ENCODE assay signal across 8 cellular contexts in the genomic region with DNA sequence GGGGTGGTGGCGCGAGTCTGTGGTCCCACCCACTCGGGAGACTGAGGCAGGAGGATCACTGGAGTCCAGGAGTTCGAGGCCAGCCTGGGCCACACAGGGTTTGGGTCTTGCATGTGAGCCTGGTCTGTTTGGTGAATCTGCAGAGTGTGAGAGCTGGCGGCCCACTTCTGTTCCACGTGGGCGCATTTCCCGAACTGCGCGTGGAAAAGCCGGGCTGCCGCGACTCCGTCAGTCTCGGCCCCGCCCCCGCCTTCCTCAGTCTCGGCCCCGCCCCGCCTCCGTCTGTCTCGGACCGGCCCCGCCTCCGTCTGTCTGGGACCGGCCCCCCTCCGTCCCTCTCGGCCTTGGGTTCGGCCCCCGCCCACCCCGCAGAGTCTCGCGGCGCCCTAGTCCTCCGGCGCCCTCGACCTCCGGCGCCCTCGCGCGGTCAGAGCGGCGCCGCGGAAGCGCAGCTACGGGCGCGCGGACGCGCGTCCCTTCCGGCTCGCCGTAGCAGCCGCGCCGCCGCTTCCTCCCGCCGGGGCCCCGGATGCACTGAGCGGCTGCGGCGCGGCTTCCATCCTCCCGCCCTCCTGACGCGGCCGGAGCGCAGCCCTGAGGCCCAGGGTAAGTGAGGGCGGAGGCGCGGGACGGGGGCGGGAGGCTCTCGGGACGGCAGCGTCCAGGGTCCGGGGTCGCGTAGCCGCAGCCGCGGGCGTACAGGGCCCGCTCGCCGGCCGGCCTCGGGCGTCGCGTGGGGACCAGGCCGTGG. TPM values are rescaled to one million over a fixed set of nuclear protein-coding genes. Genes with fewer than 3 reads are reported as not detected.
DNase-seq lines count a peak whose midpoint lies in the region; ATAC-seq lines count a peak whose summit lies in the region.

Gene EP400, plus strand, starts transcription at position 512 of the 751 bp plus-strand sequence. CDS start 10,678 bp downstream, outside the sequence.

- no peak within 1 kb of the TSS for H2BK120ac ChIP-seq in mesendoderm (ENCODE audit: low read depth, low read length)

- H3K56ac ChIP-seq in mesendoderm (ENCODE audit: low read length), result peak within 1 kb of the TSS; percentile 98

- H3K4me3 ChIP-seq in mesendoderm (ENCODE audit: low read length), result peak within 1 kb of the TSS; percentile 89

- peak within 1 kb of the TSS; percentile 89 for H3K27ac Mint-ChIP-seq in effector memory CD8-positive, alpha-beta T cell

- DNase-seq in CMK (ENCODE audit: low read depth), result peak; percentile 84
- peak; percentile 84 for DNase-seq in HT1080 (ENCODE audit: low read depth)
- peak; percentile 89 for DNase-seq in NK-92 treated with Interleukin-12 subunit alpha and Interleukin-12 subunit beta, amount 100 ng/mL, for 24 hours (lab: John Stamatoyannopoulos, UW)
- peak; percentile 88 to 92 (median 92) for DNase-seq in effector memory CD8-positive, alpha-beta T cell
- peak; percentile 96 for DNase-seq in mesendoderm
- peak; percentile 95 for DNase-seq in stimulated activated CD8-positive, alpha-beta memory T cell treated with anti-CD3 and anti-CD28 coated beads, Interleukin-12 subunit alpha, Interleukin-12 subunit beta, amount 100 ng/mL, for 4 hours (ENCODE audit: low read depth)

- H3K23ac ChIP-seq in mesendoderm (ENCODE audit: low read length), result peak within 1 kb of the TSS; percentile 99

- peaks cover 17 to 22% of the 10 kb centered on the region in 2 donors for H3K4me1 Mint-ChIP-seq in effector memory CD8-positive, alpha-beta T cell (ENCODE audit: low read depth in 2 of 2)

- H2AK5ac ChIP-seq in mesendoderm (ENCODE audit: low read length), result no peak within 1 kb of the TSS

- peaks cover 5% of the 10 kb centered on the region for H3K36me3 ChIP-seq in mesendoderm (ENCODE audit: control insufficient read depth, insufficient read depth, low read length)

- no peaks in the 10 kb centered on the region for H3K27me3 Mint-ChIP-seq in effector memory CD8-positive, alpha-beta T cell

- no CpG with 5 or more reads among the region's 97 CpGs for WGBS in mesendoderm (ENCODE audit: extremely low coverage, insufficient coverage, low lambda C conversion rate)

- H4K5ac ChIP-seq in mesendoderm (ENCODE audit: low read length), result no peak within 1 kb of the TSS

- H3K4me1 ChIP-seq in mesendoderm (ENCODE audit: control insufficient read depth, low read depth, low read length), result no peaks in the 10 kb centered on the region

- peak within 1 kb of the TSS; percentile 67 for H3K4me2 ChIP-seq in mesendoderm (ENCODE audit: low read length)

- H3K4ac ChIP-seq in mesendoderm (ENCODE audit: low read depth, low read length), result peak within 1 kb of the TSS; percentile 90

- no peak within 1 kb of the TSS for H2BK5ac ChIP-seq in mesendoderm (ENCODE audit: low read length)

- peak within 1 kb of the TSS; percentile 94 for H3K9ac ChIP-seq in mesendoderm (ENCODE audit: low read length)

- H3K36me3 Mint-ChIP-seq in effector memory CD8-positive, alpha-beta T cell (ENCODE audit: insufficient read depth), result peaks cover 22% of the 10 kb centered on the region

- POLR2A ChIA-PET in activated CD8-positive, alpha-beta memory T cell treated with anti-CD3 and anti-CD28 coated beads for 36 hours (lab: Charles Lee), result interaction anchor here (0.6 to 1.3 kb wide), 3 partner anchors 20 to 56 kb away, joined by 3 to 10 read pairs (median 9); partner anchors contain the start of gene PUS1

- CTCF ChIA-PET in activated CD8-positive, alpha-beta memory T cell treated with anti-CD3 and anti-CD28 coated beads for 36 hours (lab: Charles Lee), result interaction anchor here (1.3 kb wide), 1 partner anchor 215 kb away, joined by 3 read pairs; no protein-coding TSS in a partner anchor

- H4K8ac ChIP-seq in mesendoderm (ENCODE audit: low read depth, low read length), result no peak within 1 kb of the TSS

- no peaks in the 10 kb centered on the region for H3K9me3 Mint-ChIP-seq in effector memory CD8-positive, alpha-beta T cell

- H3K18ac ChIP-seq in mesendoderm (ENCODE audit: low read length), result peak within 1 kb of the TSS; percentile 95

- H2BK15ac ChIP-seq in mesendoderm (replicated peaks; ENCODE audit: low read depth), result no peak within 1 kb of the TSS

- H3K79me1 ChIP-seq in mesendoderm (ENCODE audit: low read length), result peaks cover 11% of the 10 kb centered on the region

- H3K27ac ChIP-seq in mesendoderm (ENCODE audit: low read depth, low read length), result peak within 1 kb of the TSS; percentile 85

- H3K4me3 Mint-ChIP-seq in effector memory CD8-positive, alpha-beta T cell, result peak within 1 kb of the TSS; percentile 86 to 87

- peak; percentile 73 for ATAC-seq in GM19468 (IDR thresholded peaks at IDR 0.05; ENCODE audit: extremely low read depth, unreplicated experiment)
- ATAC-seq in effector memory CD8-positive, alpha-beta T cell (replicated peaks), result peak; percentile 89

- peaks cover 23% of the 10 kb centered on the region for H3K79me2 ChIP-seq in mesendoderm (ENCODE audit: control insufficient read depth, insufficient read depth, low read length)

- H3K27me3 ChIP-seq in mesendoderm (ENCODE audit: insufficient read depth, low read length, poor library complexity), result no peaks in the 10 kb centered on the region

RNA-seq across cellular contexts. Expression of gene EP400, which starts in this region (rescaled TPM):
- total RNA-seq in HT1080 (2014; rRNA removed; shearing (Covaris generic)), result 8.0 and 10.8 TPM in 2 replicates
- polyA plus RNA-seq in HT1080 (2015; cell fraction: cytosol; rRNA removed), result 16.8 and 19.5 TPM in 2 replicates
- polyA plus RNA-seq in HT1080 (2015; cell fraction: nucleus; rRNA removed), result 65.3 and 72.7 TPM in 2 replicates
- 10 to 100 TPM; 48.8 to 49.0 TPM for total RNA-seq in activated CD8-positive, alpha-beta memory T cell treated with anti-CD3 and anti-CD28 coated beads for 36 hours
- 17.2 TPM for polyA plus RNA-seq in mesendoderm (2013, experiment 1 of 2)
- polyA plus RNA-seq in mesendoderm (2013, experiment 2 of 2), result 15.3 TPM

Comparison
In these comparisons a context has a peak if more than half of its experiments do, and no peak if none do; other contexts are left out.
1. Peak in every context shown above with its lines: DNase-seq, ATAC-seq, H3K4me3 ChIP-seq and H3K27ac ChIP-seq.